21 cellular contexts compared by ENCODE assay signal in the genomic region with DNA sequence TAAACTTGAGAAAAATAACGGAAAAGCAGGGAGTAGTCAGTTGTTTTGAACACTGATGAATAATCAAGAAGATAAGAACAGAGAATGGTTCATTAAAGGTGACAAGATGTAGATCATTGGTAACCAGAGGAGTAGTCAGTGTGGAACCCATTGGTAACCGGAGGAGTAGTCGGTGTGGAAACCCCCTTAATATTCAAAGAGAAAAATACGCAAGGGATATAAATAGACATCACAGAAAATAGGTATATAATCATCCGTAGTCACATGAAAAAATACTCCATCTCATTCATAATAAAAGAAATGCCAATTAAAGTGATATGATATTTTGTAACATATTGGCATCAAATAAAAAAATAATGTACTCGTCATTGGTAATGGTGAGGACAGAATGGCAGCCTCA.
DNase-seq lines count a peak whose midpoint lies in the region; ATAC-seq and TF ChIP-seq lines count a peak whose summit lies in the region.
"Had no signal": no experiment of that assay in that cellular context is flagged by ENCODE, and none has a peak within 500 bp of the region (broad histone marks: within the 10 kb centered on the region; RNA-seq: fewer than 3 reads in every experiment).

No MANE protein-coding gene starts in this region.

- H3K36me3 Mint-ChIP-seq in activated CD4-positive, alpha-beta memory T cell treated with anti-CD3 and anti-CD28 coated beads for 36 hours, result no peaks in the 10 kb centered on the region
- H3K36me3 Mint-ChIP-seq in activated CD4-positive, alpha-beta memory T cell treated with anti-CD3 and anti-CD28 coated beads, Interleukin-2, amount 10 ng/mL, durations not matched to agents 7 days and 5 days (ENCODE audit: low read depth), result peaks cover 15% of the 10 kb centered on the region
- no peaks in the 10 kb centered on the region for H3K36me3 Mint-ChIP-seq in CD4-positive, alpha-beta T cell (ENCODE audit: low read depth)
- H3K36me3 Mint-ChIP-seq in stimulated activated effector memory CD8-positive, alpha-beta T cell treated with anti-CD3 and anti-CD28 coated beads, Interleukin-12 subunit alpha, Interleukin-12 subunit beta, amount 100 ng/mL, for 72 hours, result peaks cover 6% of the 10 kb centered on the region
- H3K36me3 Mint-ChIP-seq: CD4-positive, alpha-beta memory T cell had no signal

- POLR2A ChIA-PET in activated CD4-positive, alpha-beta memory T cell treated with anti-CD3 and anti-CD28 coated beads for 36 hours (lab: Charles Lee), result no interaction called here
- POLR2A ChIA-PET in activated CD4-positive, alpha-beta memory T cell treated with anti-CD3 and anti-CD28 coated beads, Interleukin-2, amount 10 ng/mL, durations not matched to agents 7 days and 5 days (lab: Charles Lee), result no interaction called here
- POLR2A ChIA-PET in CD4-positive, alpha-beta T cell (lab: Charles Lee), result no interaction called here

- peak overlapping the region; percentile 24 for H3K4me3 ChIP-seq in OCI-LY3 (ENCODE audit: low read length)
- H3K4me3 ChIP-seq: BLaER1 had no signal

- peak overlapping the region; percentile 25; the same call in 1 of the 2 replicates for H2AFZ ChIP-seq in OCI-LY3 (ENCODE audit: low read depth, low read length)

- H3K79me2 ChIP-seq in OCI-LY3 (ENCODE audit: low read length), result no peaks in the 10 kb centered on the region

- no peak for DNase-seq in activated CD4-positive, alpha-beta memory T cell treated with anti-CD3 and anti-CD28 coated beads for 36 hours
- DNase-seq in activated CD4-positive, alpha-beta memory T cell treated with anti-CD3 and anti-CD28 coated beads, Interleukin-2, amount 10 ng/mL, durations not matched to agents 7 days and 5 days, result no peak
- DNase-seq in CD4-positive, alpha-beta T cell, result no peak
- DNase-seq in stimulated activated effector memory CD8-positive, alpha-beta T cell treated with anti-CD3 and anti-CD28 coated beads, Interleukin-12 subunit alpha, Interleukin-12 subunit beta, amount 100 ng/mL, for 72 hours (ENCODE audit: low spot score in 2 of 2), result no peak
- no peak for DNase-seq in cerebellar cortex (ENCODE audit: low spot score)
- DNase-seq: CD4-positive, alpha-beta memory T cell; COR-L47; GDM1; KBM-7; MV-4-11; NCI-H1105; NCI-H1436 treated with DMSO at 0.1 percent for 48 hours; NCI-H187 treated with DMSO at 0.1 percent for 48 hours; NCI-H2107; NCI-H524 treated with DMSO at 0.1 percent for 48 hours; NCI-H774; PC-3; SK-N-SH had no signal

- H3K4me3 Mint-ChIP-seq in activated CD4-positive, alpha-beta memory T cell treated with anti-CD3 and anti-CD28 coated beads for 36 hours, result no peak overlapping the region
- H3K4me3 Mint-ChIP-seq in activated CD4-positive, alpha-beta memory T cell treated with anti-CD3 and anti-CD28 coated beads, Interleukin-2, amount 10 ng/mL, durations not matched to agents 7 days and 5 days, result no peak overlapping the region
- H3K4me3 Mint-ChIP-seq in CD4-positive, alpha-beta T cell, result no peak overlapping the region
- no peak overlapping the region for H3K4me3 Mint-ChIP-seq in stimulated activated effector memory CD8-positive, alpha-beta T cell treated with anti-CD3 and anti-CD28 coated beads, Interleukin-12 subunit alpha, Interleukin-12 subunit beta, amount 100 ng/mL, for 72 hours
- H3K4me3 Mint-ChIP-seq: CD4-positive, alpha-beta memory T cell had no signal

- H3K36me3 ChIP-seq in OCI-LY3 (replicated peaks; ENCODE audit: low read depth, low read length), result no peaks in the 10 kb centered on the region
- H3K36me3 ChIP-seq: BLaER1 had no signal

- peaks cover 3% of the 10 kb centered on the region for H3K9me3 Mint-ChIP-seq in activated CD4-positive, alpha-beta memory T cell treated with anti-CD3 and anti-CD28 coated beads for 36 hours
- H3K9me3 Mint-ChIP-seq in activated CD4-positive, alpha-beta memory T cell treated with anti-CD3 and anti-CD28 coated beads, Interleukin-2, amount 10 ng/mL, durations not matched to agents 7 days and 5 days, result peaks cover 12% of the 10 kb centered on the region
- H3K9me3 Mint-ChIP-seq in CD4-positive, alpha-beta T cell, result peaks cover 12% of the 10 kb centered on the region
- H3K9me3 Mint-ChIP-seq in stimulated activated effector memory CD8-positive, alpha-beta T cell treated with anti-CD3 and anti-CD28 coated beads, Interleukin-12 subunit alpha, Interleukin-12 subunit beta, amount 100 ng/mL, for 72 hours, result no peaks in the 10 kb centered on the region

- peaks cover 72% of the 10 kb centered on the region for H3K4me1 Mint-ChIP-seq in activated CD4-positive, alpha-beta memory T cell treated with anti-CD3 and anti-CD28 coated beads for 36 hours (ENCODE audit: low read depth)
- peaks cover 69% of the 10 kb centered on the region for H3K4me1 Mint-ChIP-seq in activated CD4-positive, alpha-beta memory T cell treated with anti-CD3 and anti-CD28 coated beads, Interleukin-2, amount 10 ng/mL, durations not matched to agents 7 days and 5 days
- peaks cover 40% of the 10 kb centered on the region for H3K4me1 Mint-ChIP-seq in CD4-positive, alpha-beta T cell (ENCODE audit: low read depth)
- H3K4me1 Mint-ChIP-seq in stimulated activated effector memory CD8-positive, alpha-beta T cell treated with anti-CD3 and anti-CD28 coated beads, Interleukin-12 subunit alpha, Interleukin-12 subunit beta, amount 100 ng/mL, for 72 hours, result peaks cover 68% of the 10 kb centered on the region

- no peaks in the 10 kb centered on the region for H4K20me1 ChIP-seq in OCI-LY3 (ENCODE audit: insufficient read depth, low read length)
- H4K20me1 ChIP-seq: BLaER1 had no signal

- H3K4me2 ChIP-seq in OCI-LY3 (ENCODE audit: low read length), result peak overlapping the region; percentile 65
- H3K4me2 ChIP-seq: BLaER1, SK-N-SH had no signal

- no peaks in the 10 kb centered on the region for H3K9me3 ChIP-seq in CD4-positive, alpha-beta T cell (ENCODE audit: control insufficient read depth, low read length)
- H3K9me3 ChIP-seq in OCI-LY3 (ENCODE audit: insufficient read depth, low read length), result no peaks in the 10 kb centered on the region
- H3K9me3 ChIP-seq: SK-N-SH had no signal

- CTCF ChIA-PET in activated CD4-positive, alpha-beta memory T cell treated with anti-CD3 and anti-CD28 coated beads for 36 hours (lab: Charles Lee), result interaction anchor here (1.2 kb wide), 1 partner anchor 164 kb away, joined by 5 read pairs; no protein-coding TSS in a partner anchor
- CTCF ChIA-PET in activated CD4-positive, alpha-beta memory T cell treated with anti-CD3 and anti-CD28 coated beads, Interleukin-2, amount 10 ng/mL, durations not matched to agents 7 days and 5 days (lab: Charles Lee), result no interaction called here
- CTCF ChIA-PET in CD4-positive, alpha-beta T cell (lab: Charles Lee), result no interaction called here

- H3K27me3 ChIP-seq in CD4-positive, alpha-beta T cell (ENCODE audit: control insufficient read depth, insufficient read depth, low read length), result no peaks in the 10 kb centered on the region
- H3K27me3 ChIP-seq in OCI-LY3 (ENCODE audit: low read depth, low read length), result no peaks in the 10 kb centered on the region
- H3K27me3 ChIP-seq: BLaER1 had no signal

- TF ChIP-seq CTCF in CD4-positive, alpha-beta T cell (IDR thresholded peaks at IDR 0.05), result no peak
- no peak for TF ChIP-seq CTCF in OCI-LY3 (IDR thresholded peaks at IDR 0.05; ENCODE audit: low read depth, low read length)

- no peak overlapping the region for H3K27ac ChIP-seq in CD4-positive, alpha-beta T cell (ENCODE audit: low read depth, low read length)
- H3K27ac ChIP-seq in OCI-LY3 (ENCODE audit: low read length), result no peak overlapping the region
- H3K27ac ChIP-seq: BLaER1 had no signal

- peaks cover 72% of the 10 kb centered on the region for H3K4me1 ChIP-seq in OCI-LY3 (ENCODE audit: low read length)

- peak overlapping the region; percentile 14 for H3K27ac Mint-ChIP-seq in activated CD4-positive, alpha-beta memory T cell treated with anti-CD3 and anti-CD28 coated beads for 36 hours
- H3K27ac Mint-ChIP-seq in activated CD4-positive, alpha-beta memory T cell treated with anti-CD3 and anti-CD28 coated beads, Interleukin-2, amount 10 ng/mL, durations not matched to agents 7 days and 5 days, result no peak overlapping the region
- H3K27ac Mint-ChIP-seq in CD4-positive, alpha-beta T cell, result no peak overlapping the region
- H3K27ac Mint-ChIP-seq in stimulated activated effector memory CD8-positive, alpha-beta T cell treated with anti-CD3 and anti-CD28 coated beads, Interleukin-12 subunit alpha, Interleukin-12 subunit beta, amount 100 ng/mL, for 72 hours, result no peak overlapping the region
- H3K27ac Mint-ChIP-seq: CD4-positive, alpha-beta memory T cell had no signal

- peak; percentile 15 for ATAC-seq in CD4-positive, alpha-beta T cell (ENCODE audit: poor library complexity)
- peak; percentile 41 for ATAC-seq in stimulated activated effector memory CD8-positive, alpha-beta T cell treated with anti-CD3 and anti-CD28 coated beads, Interleukin-12 subunit alpha, Interleukin-12 subunit beta, amount 100 ng/mL, for 72 hours
- no peak for ATAC-seq in GM19023 (IDR thresholded peaks at IDR 0.05; ENCODE audit: unreplicated experiment)
- ATAC-seq: PC-3 had no signal

- intact Hi-C loops in activated CD4-positive, alpha-beta memory T cell treated with anti-CD3 and anti-CD28 coated beads for 36 hours (cut with micrococcal nuclease), result loop anchor here (5.0 kb wide), 1 partner anchor 71 kb away; the partner anchor contains the start of gene EPAS1
- intact Hi-C loops in CD4-positive, alpha-beta T cell (cut with DNase I, micrococcal nuclease), result no loop called here

- peaks cover 6% of the 10 kb centered on the region for H3K27me3 Mint-ChIP-seq in activated CD4-positive, alpha-beta memory T cell treated with anti-CD3 and anti-CD28 coated beads for 36 hours
- peaks cover 45% of the 10 kb centered on the region for H3K27me3 Mint-ChIP-seq in activated CD4-positive, alpha-beta memory T cell treated with anti-CD3 and anti-CD28 coated beads, Interleukin-2, amount 10 ng/mL, durations not matched to agents 7 days and 5 days
- no peaks in the 10 kb centered on the region for H3K27me3 Mint-ChIP-seq in CD4-positive, alpha-beta T cell

- no peak overlapping the region for H3K9ac ChIP-seq in OCI-LY3 (ENCODE audit: low read length)
- H3K9ac ChIP-seq: BLaER1, SK-N-SH had no signal
